20 cellular contexts compared by ENCODE assay signal in the genomic region with DNA sequence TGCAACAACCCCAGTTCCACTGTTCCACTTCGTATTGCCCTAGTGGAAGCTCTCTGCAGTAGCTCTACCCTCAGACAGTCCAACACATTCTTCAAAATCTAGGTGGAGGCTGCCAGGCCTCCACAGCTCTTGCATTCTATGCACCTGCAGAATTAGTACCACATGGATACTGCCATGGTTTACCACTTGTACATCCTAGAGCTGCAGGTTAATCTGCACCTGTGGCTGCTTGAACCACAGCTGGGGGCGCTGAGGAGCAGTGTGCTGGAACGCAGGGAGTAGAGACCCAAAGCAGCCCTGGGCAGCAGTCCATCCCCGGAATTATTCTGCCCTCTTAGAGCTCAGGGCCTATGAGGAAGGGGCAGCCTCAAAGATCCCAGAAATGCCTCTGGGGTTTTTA. TPM values are rescaled to one million over a fixed set of nuclear protein-coding genes. Genes with fewer than 3 reads are reported as not detected.
A peak's percentile ranks its signal among the peaks of the same experiment; 100 is the strongest.
DNase-seq lines count a peak whose midpoint lies in the region; ATAC-seq and TF ChIP-seq lines count a peak whose summit lies in the region.
"Had no signal": no experiment of that assay in that cellular context is flagged by ENCODE, and none has a peak within 500 bp of the region (broad histone marks: within the 10 kb centered on the region; RNA-seq: fewer than 3 reads in every experiment).

No MANE protein-coding gene starts in this region.

- TF ChIP-seq CTCF in GM12875 (IDR thresholded peaks at IDR 0.05; ENCODE audit: borderline replicate concordance, insufficient read depth, low read depth, low read length) (peak; percentile 20; the same call in 1 of the 2 replicates), endothelial cell (IDR thresholded peaks at IDR 0.05; ENCODE audit: unreplicated experiment) (no peak)

- H3K27ac Mint-ChIP-seq in CD8-positive, alpha-beta memory T cell, result peak overlapping the region in 5 of 8 donors; percentile 3 to 60 (median 40)
- H3K27ac Mint-ChIP-seq in T-helper 17 cell (peak overlapping the region; percentile 39), endothelial cell (ENCODE audit: unreplicated experiment) (no peak overlapping the region)

- peaks cover 46 to 84% (median 79%) of the 10 kb centered on the region in 3 donors for H3K4me1 Mint-ChIP-seq in CD8-positive, alpha-beta memory T cell
- peaks cover 31% of the 10 kb centered on the region for H3K4me1 Mint-ChIP-seq in T-helper 17 cell
- H3K4me1 Mint-ChIP-seq in endothelial cell (ENCODE audit: unreplicated experiment), result peaks cover 15% of the 10 kb centered on the region

- H3K36me3 Mint-ChIP-seq in CD8-positive, alpha-beta memory T cell, result peaks cover 0 to 8% (median 0%) of the 10 kb centered on the region in 3 donors
- H3K36me3 Mint-ChIP-seq in T-helper 17 cell (ENCODE audit: low read depth), result peaks cover 2% of the 10 kb centered on the region
- H3K36me3 Mint-ChIP-seq in endothelial cell (ENCODE audit: low read depth, unreplicated experiment), result peaks cover 4% of the 10 kb centered on the region
- H3K36me3 Mint-ChIP-seq: naive thymus-derived CD8-positive, alpha-beta T cell had no signal

- no peak overlapping the region for H3K4me3 ChIP-seq in CD8-positive, alpha-beta memory T cell (ENCODE audit: low read length)
- no peak overlapping the region for H3K4me3 ChIP-seq in GM12875 (ENCODE audit: low read depth, low read length)
- H3K4me3 ChIP-seq: BLaER1 treated with 17β-estradiol and CSF1 and Interleukin-3, amounts not matched to agents 10 nM and 100 nM; coronary artery had no signal

- no peak for DNase-seq in CD8-positive, alpha-beta memory T cell
- DNase-seq in T-helper 17 cell (no peak), iPS-NIHi7 (ENCODE audit: extremely low spot score) (peak; percentile 58), NCI-H774 (lab: John Stamatoyannopoulos, UW) (no peak), medulla oblongata (ENCODE audit: extremely low spot score) (no peak), endothelial cell (ENCODE audit: low spot score) (no peak)
- DNase-seq: ACHN; activated CD4-positive, alpha-beta T cell treated with anti-CD3 and anti-CD28 coated beads, Interleukin-2, amount 10 ng/mL, durations not matched to agents 24 days and 14 days; activated effector memory CD4-positive, alpha-beta T cell treated with anti-CD3 and anti-CD28 coated beads, Interleukin-2, amount 50 U/mL, for 16 hours; brain microvascular endothelial cell; mammary epithelial cell; NCI-H1436 treated with DMSO at 0.1 percent for 48 hours; NCI-H69; SHP77 treated with DMSO at 0.1 percent for 48 hours had no signal

- H3K36me3 ChIP-seq in CD8-positive, alpha-beta memory T cell (ENCODE audit: insufficient read depth, low read length), result no peaks in the 10 kb centered on the region
- H3K36me3 ChIP-seq: BLaER1 treated with 17β-estradiol and CSF1 and Interleukin-3, amounts not matched to agents 10 nM and 100 nM; brain microvascular endothelial cell had no signal

- no peaks in the 10 kb centered on the region for H3K27me3 Mint-ChIP-seq in CD8-positive, alpha-beta memory T cell
- H3K27me3 Mint-ChIP-seq in T-helper 17 cell (no peaks in the 10 kb centered on the region), endothelial cell (ENCODE audit: unreplicated experiment) (no peaks in the 10 kb centered on the region)
- H3K27me3 Mint-ChIP-seq: activated CD4-positive, alpha-beta T cell treated with anti-CD3 and anti-CD28 coated beads, Interleukin-2, amount 10 ng/mL, durations not matched to agents 24 days and 14 days; naive thymus-derived CD8-positive, alpha-beta T cell had no signal

- H3K27me3 ChIP-seq in CD8-positive, alpha-beta memory T cell (ENCODE audit: insufficient read depth, low read length, poor library complexity, severe bottlenecking), result no peaks in the 10 kb centered on the region
- H3K27me3 ChIP-seq: BLaER1 treated with 17β-estradiol and CSF1 and Interleukin-3, amounts not matched to agents 10 nM and 100 nM; brain microvascular endothelial cell had no signal

- no peaks in the 10 kb centered on the region for H3K9me3 Mint-ChIP-seq in CD8-positive, alpha-beta memory T cell
- no peaks in the 10 kb centered on the region for H3K9me3 Mint-ChIP-seq in endothelial cell (ENCODE audit: unreplicated experiment)

- POLR2A ChIA-PET in CD8-positive, alpha-beta memory T cell (lab: Charles Lee), result no interaction called here

- H3K4me3 Mint-ChIP-seq in CD8-positive, alpha-beta memory T cell, result peak overlapping the region in 1 of 7 donors; percentile 32
- H3K4me3 Mint-ChIP-seq in T-helper 17 cell, result no peak overlapping the region
- no peak overlapping the region for H3K4me3 Mint-ChIP-seq in endothelial cell (ENCODE audit: unreplicated experiment)
- H3K4me3 Mint-ChIP-seq: activated CD4-positive, alpha-beta T cell treated with anti-CD3 and anti-CD28 coated beads, Interleukin-2, amount 10 ng/mL, durations not matched to agents 24 days and 14 days; naive thymus-derived CD8-positive, alpha-beta T cell had no signal

- no peak for ATAC-seq in T-helper 17 cell
- ATAC-seq in GM19397 (IDR thresholded peaks at IDR 0.05; ENCODE audit: unreplicated experiment), result no peak
- ATAC-seq: naive thymus-derived CD8-positive, alpha-beta T cell had no signal

- H3K27ac ChIP-seq in CD8-positive, alpha-beta memory T cell (ENCODE audit: low read depth, low read length), result no peak overlapping the region
- H3K27ac ChIP-seq: BLaER1 treated with 17β-estradiol and CSF1 and Interleukin-3, amounts not matched to agents 10 nM and 100 nM; brain microvascular endothelial cell; coronary artery; parathyroid adenoma had no signal

- peaks cover 11% of the 10 kb centered on the region for H3K4me1 ChIP-seq in CD8-positive, alpha-beta memory T cell (ENCODE audit: insufficient read depth, low read length)
- H3K4me1 ChIP-seq: parathyroid adenoma had no signal

- H3K9me3 ChIP-seq in CD8-positive, alpha-beta memory T cell (ENCODE audit: low read length), result no peaks in the 10 kb centered on the region
- H3K9me3 ChIP-seq in T-helper 17 cell (ENCODE audit: control insufficient read depth, low read length, poor library complexity, severe bottlenecking), result no peaks in the 10 kb centered on the region
- H3K9me3 ChIP-seq: BLaER1 treated with 17β-estradiol and CSF1 and Interleukin-3, amounts not matched to agents 10 nM and 100 nM had no signal

- CTCF ChIA-PET in CD8-positive, alpha-beta memory T cell (lab: Charles Lee), result interaction anchor here (1.2 kb wide), 2 partner anchors 74 to 110 kb away, joined by 3 to 4 read pairs; no protein-coding TSS in a partner anchor

RNA-seq across cellular contexts. Expression of gene CTSC, which starts 4.3 kb away (rescaled TPM):
- total RNA-seq in CD8-positive, alpha-beta memory T cell, result 100 to 1,000 TPM; 128 to 132 TPM
- polyA plus RNA-seq in CD8-positive, alpha-beta memory T cell, result 261 TPM
- 10 to 100 TPM; 52.8 to 69.8 TPM for total RNA-seq in T-helper 17 cell
- 162 TPM for total RNA-seq in endothelial cell (ENCODE audit: unreplicated experiment)
